In genomic region chr6:14060971-14061370, GRCh38 we compare ENCODE assay signal across 16 cellular contexts. TPM values are rescaled to one million over a fixed set of nuclear protein-coding genes. Genes with fewer than 3 reads are reported as not detected.
DNase-seq lines count a peak whose midpoint lies in the region; ATAC-seq and FAIRE-seq lines count a peak whose summit lies in the region.
"Had no signal": no experiment of that assay in that cellular context is flagged by ENCODE, and none has a peak within 500 bp of the region (broad histone marks: within the 10 kb centered on the region; RNA-seq: fewer than 3 reads in every experiment).

No MANE protein-coding gene starts in this region.

- ATAC-seq in left lobe of liver: peak; percentile 82
- no peak for ATAC-seq in HG03521 (IDR thresholded peaks at IDR 0.05; ENCODE audit: unreplicated experiment)

- peak; percentile 71 for FAIRE-seq in RCC 7860 (lab: Jason Lieb, UNC)
- FAIRE-seq: H54 had no signal

- DNase-seq in NCI-H748 (lab: John Stamatoyannopoulos, UW; ENCODE audit: unreplicated experiment) (peak; percentile 55), NCI-H748 treated with DMSO at 0.1 percent for 48 hours (lab: John Stamatoyannopoulos, UW) (no peak), NCI-H2196 (lab: John Stamatoyannopoulos, UW; ENCODE audit: unreplicated experiment) (peak; percentile 28), RCC 7860 (ENCODE audit: low spot score) (no peak), left lobe of liver (ENCODE audit: low spot score) (no peak), NCI-H2081 treated with DMSO at 0.1 percent for 48 hours (lab: John Stamatoyannopoulos, UW) (no peak)
- DNase-seq in activated CD4-positive, alpha-beta T cell treated with anti-CD3 and anti-CD28 coated beads, Interleukin-2, amount 50 U/mL, for 48 hours: no peak
- DNase-seq: 8988T; BE2C; CD4-positive, alpha-beta T cell; DMS79; NCI-H1436 treated with DMSO at 0.1 percent for 48 hours; NCI-H774; SHP77 treated with DMSO at 0.1 percent for 48 hours had no signal

RNA-seq across cellular contexts. Expression of gene CD83, which starts 56.6 kb away (rescaled TPM):
- total RNA-seq in left lobe of liver: 0.38 TPM

Comparison
In these comparisons a context has a peak if more than half of its experiments do, and no peak if none do; other contexts are left out.
1. DNase-seq: peak in NCI-H748 (single experiment) and NCI-H2196 (single experiment); none in NCI-H748 treated with DMSO at 0.1 percent for 48 hours (single experiment), RCC 7860 (single experiment), left lobe of liver (single experiment), activated CD4-positive, alpha-beta T cell treated with anti-CD3 and anti-CD28 coated beads, Interleukin-2, amount 50 U/mL, for 48 hours (0 of 2) and NCI-H2081 treated with DMSO at 0.1 percent for 48 hours (single experiment).